Comparison of ENCODE assay signal across 9 cellular contexts in genomic region chr1:111603979-111604378, GRCh38. TPM values are rescaled to one million over a fixed set of nuclear protein-coding genes. Genes with fewer than 3 reads are reported as not detected.
A peak's percentile ranks its signal among the peaks of the same experiment; 100 is the strongest.
DNase-seq lines count a peak whose midpoint lies in the region; FAIRE-seq lines count a peak whose summit lies in the region.
"Had no signal": no experiment of that assay in that cellular context is flagged by ENCODE, and none has a peak within 500 bp of the region (broad histone marks: within the 10 kb centered on the region; RNA-seq: fewer than 3 reads in every experiment).

No MANE protein-coding gene starts in this region.

- H3K36me3 ChIP-seq in SK-N-MC (ENCODE audit: insufficient read depth, low read length), result no peaks in the 10 kb centered on the region

- no peak for DNase-seq in GM19239 (ENCODE audit: insufficient read length, low spot score)
- peak; percentile 42 for DNase-seq in SK-N-MC (ENCODE audit: low read depth, low spot score)
- DNase-seq in activated naive CD8-positive, alpha-beta T cell treated with anti-CD3 and anti-CD28 coated beads for 36 hours, result peak; percentile 68
- peak; percentile 51 for DNase-seq in stimulated activated CD8-positive, alpha-beta memory T cell treated with anti-CD3 and anti-CD28 coated beads, Interleukin-12 subunit alpha, Interleukin-12 subunit beta, amount 100 ng/mL, for 24 hours (ENCODE audit: extremely low read depth)
- no peak for DNase-seq in HCEC 1CT
- DNase-seq in NCI-H1092 (lab: John Stamatoyannopoulos, UW), result no peak
- DNase-seq in NCI-H2029 treated with DMSO at 0.1 percent for 48 hours (lab: John Stamatoyannopoulos, UW), result no peak
- no peak for DNase-seq in AG08395 (ENCODE audit: low spot score)

- H3K27ac ChIP-seq in SK-N-MC, result no peak overlapping the region

- peaks cover 14% of the 10 kb centered on the region for H3K36me3 Mint-ChIP-seq in activated naive CD8-positive, alpha-beta T cell treated with anti-CD3 and anti-CD28 coated beads for 36 hours

- H3K9me3 Mint-ChIP-seq in activated naive CD8-positive, alpha-beta T cell treated with anti-CD3 and anti-CD28 coated beads for 36 hours, result peaks cover 1% of the 10 kb centered on the region

- no peak overlapping the region for H3K4me3 ChIP-seq in SK-N-MC

- H3K9me3 ChIP-seq in SK-N-MC (ENCODE audit: low read depth, low read length), result no peaks in the 10 kb centered on the region

- H3K27ac Mint-ChIP-seq in activated naive CD8-positive, alpha-beta T cell treated with anti-CD3 and anti-CD28 coated beads for 36 hours, result peak overlapping the region; percentile 88

- H3K4me3 Mint-ChIP-seq in activated naive CD8-positive, alpha-beta T cell treated with anti-CD3 and anti-CD28 coated beads for 36 hours, result peak overlapping the region; percentile 43

- FAIRE-seq in GM19239 (lab: Jason Lieb, UNC), result peak; percentile 85
- FAIRE-seq: endometrium had no signal

- no peak overlapping the region for H3K9ac ChIP-seq in SK-N-MC (ENCODE audit: insufficient read length)

- H3K27me3 Mint-ChIP-seq in activated naive CD8-positive, alpha-beta T cell treated with anti-CD3 and anti-CD28 coated beads for 36 hours, result no peaks in the 10 kb centered on the region

- H3K4me1 Mint-ChIP-seq in activated naive CD8-positive, alpha-beta T cell treated with anti-CD3 and anti-CD28 coated beads for 36 hours, result peaks cover 70% of the 10 kb centered on the region

RNA-seq across cellular contexts. Expression of gene RAP1A, which starts 15.6 kb away (rescaled TPM):
- total RNA-seq in activated naive CD8-positive, alpha-beta T cell treated with anti-CD3 and anti-CD28 coated beads for 36 hours, result 100 to 1,000 TPM; 150 to 154 TPM

Comparison
In these comparisons a context has a peak if more than half of its experiments do, and no peak if none do; other contexts are left out.
1. DNase-seq: peak in SK-N-MC (single experiment), activated naive CD8-positive, alpha-beta T cell treated with anti-CD3 and anti-CD28 coated beads for 36 hours (single experiment) and stimulated activated CD8-positive, alpha-beta memory T cell treated with anti-CD3 and anti-CD28 coated beads, Interleukin-12 subunit alpha, Interleukin-12 subunit beta, amount 100 ng/mL, for 24 hours (single experiment); none in GM19239 (single experiment), HCEC 1CT (single experiment), NCI-H1092 (single experiment), NCI-H2029 treated with DMSO at 0.1 percent for 48 hours (single experiment) and AG08395 (single experiment).